ENCODE assay signal across 19 cellular contexts in genomic region chr3:17424137-17424536, GRCh38.
DNase-seq lines count a peak whose midpoint lies in the region; ATAC-seq, FAIRE-seq and TF ChIP-seq lines count a peak whose summit lies in the region.
"Had no signal": no experiment of that assay in that cellular context is flagged by ENCODE, and none has a peak within 500 bp of the region (broad histone marks: within the 10 kb centered on the region; RNA-seq: fewer than 3 reads in every experiment).

No MANE protein-coding gene starts in this region.

- CTCF ChIA-PET in activated CD8-positive, alpha-beta memory T cell treated with anti-CD3 and anti-CD28 coated beads, Interleukin-2, amount 10 ng/mL, durations not matched to agents 7 days and 5 days (lab: Charles Lee): interaction anchor here (2.2 to 3.5 kb wide), 2 partner anchors 10 to 417 kb away, joined by 7 to 10 read pairs; no protein-coding TSS in a partner anchor

- ATAC-seq in GM19372 (IDR thresholded peaks at IDR 0.05; ENCODE audit: low read depth, unreplicated experiment): peak; percentile 51
- peak; percentile 64 for ATAC-seq in HG03108 (IDR thresholded peaks at IDR 0.05; ENCODE audit: unreplicated experiment)
- no peak for ATAC-seq in activated CD8-positive, alpha-beta memory T cell treated with anti-CD3 and anti-CD28 coated beads, Interleukin-2, amount 10 ng/mL, durations not matched to agents 7 days and 5 days
- ATAC-seq: GM23338; stimulated activated naive CD8-positive, alpha-beta T cell treated with anti-CD3 and anti-CD28 coated beads, Interleukin-15, amount 100 ng/mL, for 72 hours had no signal

- DNase-seq in EH (ENCODE audit: low read depth): peak; percentile 17
- DNase-seq in cardiac fibroblast (ENCODE audit: low read depth in 2 of 2): peak; percentile 13 to 16
- no peak for DNase-seq in activated CD8-positive, alpha-beta memory T cell treated with anti-CD3 and anti-CD28 coated beads, Interleukin-2, amount 10 ng/mL, durations not matched to agents 7 days and 5 days
- no peak for DNase-seq in cerebellar nuclear complex (lab: John Stamatoyannopoulos, UW)
- DNase-seq in nucleus accumbens (lab: John Stamatoyannopoulos, UW): no peak
- DNase-seq in GM12892 (ENCODE audit: insufficient read length): no peak
- DNase-seq: activated naive CD4-positive, alpha-beta T cell; effector CD4-positive, alpha-beta T cell; foreskin melanocyte; GF-D8; mesendoderm; stimulated activated naive CD8-positive, alpha-beta T cell treated with anti-CD3 and anti-CD28 coated beads, Interleukin-15, amount 100 ng/mL, for 72 hours; uterus had no signal

- H3K27ac Mint-ChIP-seq in activated CD8-positive, alpha-beta memory T cell treated with anti-CD3 and anti-CD28 coated beads, Interleukin-2, amount 10 ng/mL, durations not matched to agents 7 days and 5 days: no peak overlapping the region
- H3K27ac Mint-ChIP-seq: brain; GM23338; stimulated activated naive CD8-positive, alpha-beta T cell treated with anti-CD3 and anti-CD28 coated beads, Interleukin-15, amount 100 ng/mL, for 72 hours had no signal

- no peaks in the 10 kb centered on the region for H3K9me3 Mint-ChIP-seq in activated CD8-positive, alpha-beta memory T cell treated with anti-CD3 and anti-CD28 coated beads, Interleukin-2, amount 10 ng/mL, durations not matched to agents 7 days and 5 days (ENCODE audit: low read depth)
- H3K9me3 Mint-ChIP-seq: brain; GM23338; stimulated activated naive CD8-positive, alpha-beta T cell treated with anti-CD3 and anti-CD28 coated beads, Interleukin-15, amount 100 ng/mL, for 72 hours had no signal

- H3K27me3 Mint-ChIP-seq in activated CD8-positive, alpha-beta memory T cell treated with anti-CD3 and anti-CD28 coated beads, Interleukin-2, amount 10 ng/mL, durations not matched to agents 7 days and 5 days: no peaks in the 10 kb centered on the region
- H3K27me3 Mint-ChIP-seq: brain; stimulated activated naive CD8-positive, alpha-beta T cell treated with anti-CD3 and anti-CD28 coated beads, Interleukin-15, amount 100 ng/mL, for 72 hours had no signal

- no peaks in the 10 kb centered on the region for H3K4me1 Mint-ChIP-seq in activated CD8-positive, alpha-beta memory T cell treated with anti-CD3 and anti-CD28 coated beads, Interleukin-2, amount 10 ng/mL, durations not matched to agents 7 days and 5 days
- H3K4me1 Mint-ChIP-seq: brain; stimulated activated naive CD8-positive, alpha-beta T cell treated with anti-CD3 and anti-CD28 coated beads, Interleukin-15, amount 100 ng/mL, for 72 hours had no signal

- peaks cover 2% of the 10 kb centered on the region for H3K36me3 Mint-ChIP-seq in activated CD8-positive, alpha-beta memory T cell treated with anti-CD3 and anti-CD28 coated beads, Interleukin-2, amount 10 ng/mL, durations not matched to agents 7 days and 5 days
- H3K36me3 Mint-ChIP-seq: brain had no signal

- no peak overlapping the region for H3K4me3 ChIP-seq in cardiac fibroblast (replicated peaks in 1 of 2; ENCODE audit: low read depth in 2 of 2, low read length in 2 of 2)
- H3K4me3 ChIP-seq: GM23338, smooth muscle cell, uterus had no signal

- no peak for TF ChIP-seq POLR2A in GM12892 (IDR thresholded peaks at IDR 0.05; ENCODE audit: low read depth, low read length)

- no peak for TF ChIP-seq CTCF in cardiac fibroblast (IDR thresholded peaks at IDR 0.05; ENCODE audit: low read depth, low read length)

- H3K4me3 Mint-ChIP-seq in activated CD8-positive, alpha-beta memory T cell treated with anti-CD3 and anti-CD28 coated beads, Interleukin-2, amount 10 ng/mL, durations not matched to agents 7 days and 5 days: no peak overlapping the region
- H3K4me3 Mint-ChIP-seq: brain; GM23338; stimulated activated naive CD8-positive, alpha-beta T cell treated with anti-CD3 and anti-CD28 coated beads, Interleukin-15, amount 100 ng/mL, for 72 hours had no signal

- FAIRE-seq in GM12892 (lab: Jason Lieb, UNC): no peak
- FAIRE-seq: TTC549 had no signal

Comparison
In these comparisons a context has a peak if more than half of its experiments do, and no peak if none do; other contexts are left out.
1. DNase-seq: peak in EH (single experiment) and cardiac fibroblast (2 of 2); none in activated CD8-positive, alpha-beta memory T cell treated with anti-CD3 and anti-CD28 coated beads, Interleukin-2, amount 10 ng/mL, durations not matched to agents 7 days and 5 days (single experiment), cerebellar nuclear complex (0 of 2), nucleus accumbens (0 of 56) and GM12892 (single experiment).